ENCODE assay signal across 22 cellular contexts in genomic region chr3:28598165-28598564, GRCh38.
"Had no signal": no experiment of that assay in that cellular context is flagged by ENCODE, and none has a peak within 500 bp of the region (broad histone marks: within the 10 kb centered on the region; RNA-seq: fewer than 3 reads in every experiment).

No MANE protein-coding gene starts in this region.

- DNase-seq: effector CD8-positive, alpha-beta T cell; endodermal cell; erythroblast; esophagus squamous epithelium; heart left ventricle; left cardiac atrium; left lung; naive thymus-derived CD8-positive, alpha-beta T cell; nephron progenitor cell; nucleus accumbens; stimulated activated CD4-positive, alpha-beta T cell treated with anti-CD3 and anti-CD28 coated beads, Interleukin-12 subunit alpha, Interleukin-12 subunit beta, amount 100 ng/mL, for 4 hours; stimulated activated CD4-positive, alpha-beta T cell treated with anti-CD3 and anti-CD28 coated beads, Interleukin-1b, Interleukin-23, amount 100 ng/mL, for 48 hours; stimulated activated CD4-positive, alpha-beta T cell treated with anti-CD3 and anti-CD28 coated beads, Interleukin-4, amount 100 ng/mL, for 24 hours; stimulated activated naive CD4-positive, alpha-beta T cell treated with Interleukin-2 at 50 U/mL for 16 hours; stomach; thyroid gland; trophoblast cell had no signal

- H3K27me3 ChIP-seq: esophagus squamous epithelium, heart left ventricle, hepatocyte, left lung, right atrium auricular region, stomach, thyroid gland, vagina had no signal

- H3K36me3 ChIP-seq: esophagus squamous epithelium, heart left ventricle, left lung, prostate gland, right atrium auricular region, stomach, thyroid gland, vagina had no signal

- H3K4me1 ChIP-seq: esophagus squamous epithelium, heart left ventricle, left lung, prostate gland, right atrium auricular region, stomach, thyroid gland, vagina had no signal

- H3K4me2 ChIP-seq: hepatocyte, smooth muscle cell had no signal

- H3K4me3 ChIP-seq: esophagus squamous epithelium, heart left ventricle, hepatocyte, left lung, prostate gland, right atrium auricular region, smooth muscle cell, stomach, thyroid gland, vagina had no signal

- H3K27ac ChIP-seq: esophagus squamous epithelium, heart left ventricle, hepatocyte, left lung, prostate gland, right atrium auricular region, stomach, thyroid gland, vagina had no signal

- H3K79me2 ChIP-seq: hepatocyte had no signal
